1 cellular context compared by ENCODE assay signal in the genomic region with DNA sequence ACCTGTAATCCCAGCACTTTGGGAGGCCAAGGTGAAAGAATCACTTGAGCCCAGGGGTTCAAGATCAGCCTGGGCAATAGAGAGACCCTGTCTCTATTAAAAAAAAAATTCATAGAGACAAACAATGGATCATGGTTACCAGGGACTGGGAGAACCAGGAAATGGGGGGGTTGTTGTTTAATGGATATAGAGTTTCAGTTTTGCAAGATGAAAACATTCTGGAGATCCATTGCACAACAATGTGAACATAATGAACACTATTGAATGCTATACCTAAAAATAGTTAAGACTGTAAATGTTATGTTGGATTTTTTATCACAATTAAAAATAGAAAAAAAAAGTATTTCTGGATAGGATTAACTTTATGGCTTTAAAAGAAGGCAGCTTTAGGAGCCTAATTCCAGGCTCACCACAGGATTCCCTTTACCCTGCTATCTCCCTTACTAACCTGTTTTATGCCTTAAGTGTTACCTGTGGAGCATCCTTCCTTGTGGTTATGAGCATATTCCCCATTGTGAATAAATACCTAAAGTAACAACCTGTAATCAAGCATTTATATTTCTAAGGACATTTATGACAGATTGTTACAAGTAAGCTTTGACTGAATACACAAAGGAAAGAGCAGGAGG.
TF ChIP-seq lines count a peak whose summit lies in the region.

No MANE protein-coding gene starts in this region.

TF ChIP-seq in Ishikawa, 13 proteins besides CTCF, POLR2A, EP300 and RAD21 (continued from another document):
- TF ChIP-seq, protein P1, sequence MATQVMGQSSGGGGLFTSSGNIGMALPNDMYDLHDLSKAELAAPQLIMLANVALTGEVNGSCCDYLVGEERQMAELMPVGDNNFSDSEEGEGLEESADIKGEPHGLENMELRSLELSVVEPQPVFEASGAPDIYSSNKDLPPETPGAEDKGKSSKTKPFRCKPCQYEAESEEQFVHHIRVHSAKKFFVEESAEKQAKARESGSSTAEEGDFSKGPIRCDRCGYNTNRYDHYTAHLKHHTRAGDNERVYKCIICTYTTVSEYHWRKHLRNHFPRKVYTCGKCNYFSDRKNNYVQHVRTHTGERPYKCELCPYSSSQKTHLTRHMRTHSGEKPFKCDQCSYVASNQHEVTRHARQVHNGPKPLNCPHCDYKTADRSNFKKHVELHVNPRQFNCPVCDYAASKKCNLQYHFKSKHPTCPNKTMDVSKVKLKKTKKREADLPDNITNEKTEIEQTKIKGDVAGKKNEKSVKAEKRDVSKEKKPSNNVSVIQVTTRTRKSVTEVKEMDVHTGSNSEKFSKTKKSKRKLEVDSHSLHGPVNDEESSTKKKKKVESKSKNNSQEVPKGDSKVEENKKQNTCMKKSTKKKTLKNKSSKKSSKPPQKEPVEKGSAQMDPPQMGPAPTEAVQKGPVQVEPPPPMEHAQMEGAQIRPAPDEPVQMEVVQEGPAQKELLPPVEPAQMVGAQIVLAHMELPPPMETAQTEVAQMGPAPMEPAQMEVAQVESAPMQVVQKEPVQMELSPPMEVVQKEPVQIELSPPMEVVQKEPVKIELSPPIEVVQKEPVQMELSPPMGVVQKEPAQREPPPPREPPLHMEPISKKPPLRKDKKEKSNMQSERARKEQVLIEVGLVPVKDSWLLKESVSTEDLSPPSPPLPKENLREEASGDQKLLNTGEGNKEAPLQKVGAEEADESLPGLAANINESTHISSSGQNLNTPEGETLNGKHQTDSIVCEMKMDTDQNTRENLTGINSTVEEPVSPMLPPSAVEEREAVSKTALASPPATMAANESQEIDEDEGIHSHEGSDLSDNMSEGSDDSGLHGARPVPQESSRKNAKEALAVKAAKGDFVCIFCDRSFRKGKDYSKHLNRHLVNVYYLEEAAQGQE (IDR thresholded peaks at IDR 0.05; ENCODE audit: low read depth), result no peak
